In genomic region chr4:8435656-8436121, GRCh38 we compare ENCODE assay signal across 1 cellular context.
TF ChIP-seq lines count a peak whose summit lies in the region.

No MANE protein-coding gene starts in this region.

TF ChIP-seq in K562, 482 proteins besides CTCF, POLR2A, EP300 and RAD21 (continued from another document):
- 0 out of 2 replicates have a peak, but pooled peaks have one; percentile 12 for TF ChIP-seq MAX (CRISPR knock-in tag; IDR thresholded peaks at IDR 0.05)
- peak; percentile 10; the same call in 1 of the 2 replicates for TF ChIP-seq GATA2 (CRISPR knock-in tag; IDR thresholded peaks at IDR 0.05)
- no peak for TF ChIP-seq ZBTB33 (CRISPR knock-in tag; IDR thresholded peaks at IDR 0.05)
- TF ChIP-seq ZNF316 (IDR thresholded peaks at IDR 0.05) = no peak
- TF ChIP-seq ZBTB40 (IDR thresholded peaks at IDR 0.05) = no peak
- TF ChIP-seq ZBTB40 (CRISPR knock-in tag; IDR thresholded peaks at IDR 0.05) = no peak
- 0 out of 2 replicates have a peak, but pooled peaks have one; percentile 56 for TF ChIP-seq SPI1 (IDR thresholded peaks at IDR 0.05; ENCODE audit: borderline replicate concordance, low read depth, low read length)
- 0 out of 2 replicates have a peak, but pooled peaks have one; percentile 23 for TF ChIP-seq POLR2AphosphoS5 (IDR thresholded peaks at IDR 0.05; ENCODE audit: control insufficient read depth, insufficient read depth, low read depth, low read length)
- TF ChIP-seq PKNOX1 (IDR thresholded peaks at IDR 0.05) = 0 out of 2 replicates have a peak, but pooled peaks have one; percentile 36
- TF ChIP-seq CBFA2T3 (IDR thresholded peaks at IDR 0.05) = peak; percentile 56
- TF ChIP-seq MNT (conservative IDR thresholded peaks at IDR 0.05) = 0 out of 4 replicates have a peak, but pooled peaks of 1 of the 2 experiments have one; percentile 10
- TF ChIP-seq VEZF1 (CRISPR knock-in tag; IDR thresholded peaks at IDR 0.05) = peak; percentile 63
- TF ChIP-seq NCOR1 (IDR thresholded peaks at IDR 0.05) = 0 out of 2 replicates have a peak, but pooled peaks have one; percentile 9
